Comparison of ENCODE assay signal across 15 cellular contexts in the genomic region with DNA sequence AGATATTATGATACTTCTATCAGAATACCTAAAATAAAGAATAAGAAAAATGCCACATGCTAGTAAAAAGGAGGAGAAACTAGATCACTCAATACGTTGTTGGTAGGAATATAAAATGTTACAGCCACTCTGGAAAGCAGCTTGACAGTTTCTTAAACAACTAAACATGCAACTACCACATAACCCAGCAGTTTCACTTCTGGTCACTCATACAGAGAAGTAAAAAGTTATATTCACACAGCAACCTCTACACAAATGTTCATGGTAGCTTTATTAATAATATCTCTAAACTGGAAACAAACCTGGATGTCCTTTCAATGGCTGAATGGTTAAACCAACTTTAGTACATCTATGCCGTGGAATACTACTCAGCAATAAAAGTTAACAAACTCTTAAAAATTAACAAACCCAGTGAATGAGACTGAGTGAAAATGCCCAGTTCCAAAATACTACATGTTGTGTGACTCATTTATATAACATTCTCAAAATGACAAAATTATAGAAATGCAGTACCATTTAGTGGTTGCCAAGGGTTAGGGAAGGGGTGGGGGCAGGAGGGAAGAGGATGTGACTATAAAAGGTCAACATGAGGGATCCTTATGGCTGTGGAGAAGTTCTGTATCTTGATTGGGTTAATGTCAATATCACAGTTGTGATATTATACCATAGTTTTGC.
A peak's percentile ranks its signal among the peaks of the same experiment; 100 is the strongest.
DNase-seq lines count a peak whose midpoint lies in the region; ATAC-seq and FAIRE-seq lines count a peak whose summit lies in the region.
"Had no signal": no experiment of that assay in that cellular context is flagged by ENCODE, and none has a peak within 500 bp of the region (broad histone marks: within the 10 kb centered on the region; RNA-seq: fewer than 3 reads in every experiment).

No MANE protein-coding gene starts in this region.

- peak; percentile 89 for ATAC-seq in GM19467 (IDR thresholded peaks at IDR 0.05; ENCODE audit: unreplicated experiment)
- ATAC-seq in HG02870 (IDR thresholded peaks at IDR 0.05; ENCODE audit: unreplicated experiment): peak; percentile 96
- ATAC-seq in HG03520 (IDR thresholded peaks at IDR 0.05; ENCODE audit: unreplicated experiment): peak; percentile 95
- ATAC-seq in T-cell (replicated peaks in 1 of 4): no peak
- ATAC-seq: activated CD8-positive, alpha-beta T cell treated with anti-CD3 and anti-CD28 coated beads for 36 hours had no signal

- no peaks in the 10 kb centered on the region for H3K4me1 Mint-ChIP-seq in T-cell
- H3K4me1 Mint-ChIP-seq: activated naive CD8-positive, alpha-beta T cell treated with anti-CD3 and anti-CD28 coated beads for 36 hours had no signal

- CTCF ChIA-PET in T-cell (lab: Charles Lee): no interaction called here

- no peak overlapping the region for H3K27ac Mint-ChIP-seq in T-cell
- H3K27ac Mint-ChIP-seq: activated CD8-positive, alpha-beta T cell treated with anti-CD3 and anti-CD28 coated beads for 36 hours; activated naive CD8-positive, alpha-beta T cell treated with anti-CD3 and anti-CD28 coated beads for 36 hours had no signal

- no peak overlapping the region for H3K4me3 Mint-ChIP-seq in T-cell
- H3K4me3 Mint-ChIP-seq: activated CD8-positive, alpha-beta T cell treated with anti-CD3 and anti-CD28 coated beads for 36 hours; activated naive CD8-positive, alpha-beta T cell treated with anti-CD3 and anti-CD28 coated beads for 36 hours had no signal

- no peaks in the 10 kb centered on the region for H3K36me3 Mint-ChIP-seq in T-cell

- no peak for DNase-seq in GM18507 (ENCODE audit: extremely low spot score, insufficient read length, low read depth)
- DNase-seq in putamen (ENCODE audit: low spot score): no peak
- no peak for DNase-seq in T-cell
- no peak for DNase-seq in D341Med (ENCODE audit: low spot score)
- no peak for DNase-seq in GM19238 (ENCODE audit: insufficient read length, low spot score)
- DNase-seq: activated CD8-positive, alpha-beta T cell treated with anti-CD3 and anti-CD28 coated beads for 36 hours; activated naive CD8-positive, alpha-beta T cell treated with anti-CD3 and anti-CD28 coated beads for 36 hours; C1 segment of cervical spinal cord; left ventricle myocardium inferior; NCI-H1092 treated with DMSO at 0.1 percent for 48 hours; stimulated activated naive CD4-positive, alpha-beta T cell treated with Interleukin-2 at 50 U/mL for 16 hours had no signal

- H3K27me3 Mint-ChIP-seq in T-cell: peaks cover 0 to 3% of the 10 kb centered on the region in 2 donors
- H3K27me3 Mint-ChIP-seq: activated CD8-positive, alpha-beta T cell treated with anti-CD3 and anti-CD28 coated beads for 36 hours had no signal

- peaks cover 14 to 21% (median 20%) of the 10 kb centered on the region in 3 donors for H3K9me3 Mint-ChIP-seq in T-cell

- POLR2A ChIA-PET in T-cell (lab: Charles Lee): no interaction called here

- FAIRE-seq in GM18507 (lab: Jason Lieb, UNC): peak; percentile 61
- FAIRE-seq: frontal cortex had no signal

Comparison
In these comparisons a context has a peak if more than half of its experiments do, and no peak if none do; other contexts are left out.
1. ATAC-seq: peak in GM19467 (single experiment), HG02870 (single experiment) and HG03520 (single experiment); none in T-cell (0 of 4).